In genomic region chr11:46122955-46123354, GRCh38 we compare ENCODE assay signal across 10 cellular contexts. TPM values are rescaled to one million over a fixed set of nuclear protein-coding genes. Genes with fewer than 3 reads are reported as not detected.
DNase-seq lines count a peak whose midpoint lies in the region; ATAC-seq and TF ChIP-seq lines count a peak whose summit lies in the region.
"Had no signal": no experiment of that assay in that cellular context is flagged by ENCODE, and none has a peak within 500 bp of the region (broad histone marks: within the 10 kb centered on the region; RNA-seq: fewer than 3 reads in every experiment).

No MANE protein-coding gene starts in this region.

- no peaks in the 10 kb centered on the region for H3K9me2 ChIP-seq in DOHH2 (replicated peaks; ENCODE audit: control insufficient read depth, low read length)
- H3K9me2 ChIP-seq in Karpas-422 (replicated peaks; ENCODE audit: insufficient read depth, low read length), result no peaks in the 10 kb centered on the region

- H4K20me1 ChIP-seq in DOHH2 (ENCODE audit: control insufficient read depth, insufficient read depth, low read depth, low read length) (no peaks in the 10 kb centered on the region), Karpas-422 (ENCODE audit: insufficient read depth, low read depth, low read length) (no peaks in the 10 kb centered on the region)

- DNase-seq in Karpas-422 (no peak), choroid plexus epithelial cell (ENCODE audit: low read depth) (peak; percentile 47), head of caudate nucleus (no peak)
- no peak for DNase-seq in activated CD4-positive, alpha-beta T cell treated with anti-CD3 and anti-CD28 coated beads for 48 hours
- DNase-seq: foreskin melanocyte, NCI-H524 had no signal

- H3K27ac ChIP-seq in DOHH2 (ENCODE audit: low read depth, low read length) (no peak overlapping the region), Karpas-422 (ENCODE audit: low read length) (peak overlapping the region; percentile 88)

- H2AFZ ChIP-seq in Karpas-422 (ENCODE audit: low read length) (no peak overlapping the region), neuron (ENCODE audit: low read depth, low read length) (no peak overlapping the region)

- H3K9me3 ChIP-seq in DOHH2 (ENCODE audit: control insufficient read depth, insufficient read depth, low read length) (no peaks in the 10 kb centered on the region), Karpas-422 (ENCODE audit: low read length) (no peaks in the 10 kb centered on the region), neuron (ENCODE audit: low read length) (no peaks in the 10 kb centered on the region)

- no peak for TF ChIP-seq CTCF in DOHH2 (IDR thresholded peaks at IDR 0.05; ENCODE audit: low read depth, low read length, poor library complexity, severe bottlenecking)
- no peak for TF ChIP-seq CTCF in choroid plexus epithelial cell (conservative IDR thresholded peaks at IDR 0.05; ENCODE audit: low read depth, low read length)

- H3K79me2 ChIP-seq in DOHH2 (ENCODE audit: control insufficient read depth, low read length) (peaks cover 25% of the 10 kb centered on the region), Karpas-422 (ENCODE audit: low read length) (peaks cover 27% of the 10 kb centered on the region)

- H3K36me3 ChIP-seq in DOHH2 (ENCODE audit: control insufficient read depth, low read length) (no peaks in the 10 kb centered on the region), Karpas-422 (ENCODE audit: insufficient read depth, low read length) (no peaks in the 10 kb centered on the region), neuron (ENCODE audit: insufficient read depth, low read length) (no peaks in the 10 kb centered on the region)

- H3K4me2 ChIP-seq in DOHH2 (ENCODE audit: low read length) (0 out of 2 replicates have a peak overlapping the region, but pooled peaks have one; percentile 23), Karpas-422 (ENCODE audit: low read depth, low read length, poor library complexity, severe bottlenecking) (peak overlapping the region; percentile 99)

- H3K4me3 ChIP-seq in DOHH2 (ENCODE audit: low read length), result no peak overlapping the region
- peak overlapping the region; percentile 96 for H3K4me3 ChIP-seq in Karpas-422 (ENCODE audit: low read length)
- no peak overlapping the region for H3K4me3 ChIP-seq in choroid plexus epithelial cell (ENCODE audit: low read depth, low read length)
- peak overlapping the region; percentile 78 for H3K4me3 ChIP-seq in neuron (ENCODE audit: low read length)

- intact Hi-C loops in head of caudate nucleus (cut with DNase I), result loop anchor here (2.0 kb wide), 1 partner anchor 120 kb away; no protein-coding TSS in a partner anchor

- H3F3A ChIP-seq in DOHH2 (ENCODE audit: control insufficient read depth, insufficient read depth), result peaks cover 23% of the 10 kb centered on the region

- peak overlapping the region; percentile 92 for H3K9ac ChIP-seq in Karpas-422 (ENCODE audit: low read length)

- no peak for ATAC-seq in GM18502 (IDR thresholded peaks at IDR 0.05; ENCODE audit: poor library complexity, unreplicated experiment)
- ATAC-seq in GM21367 (IDR thresholded peaks at IDR 0.05; ENCODE audit: unreplicated experiment), result no peak

- H3K4me1 ChIP-seq in DOHH2 (ENCODE audit: control insufficient read depth, low read length) (peaks cover 19% of the 10 kb centered on the region), Karpas-422 (ENCODE audit: low read length) (peaks cover 39% of the 10 kb centered on the region), neuron (ENCODE audit: insufficient read depth, low read length) (peaks cover 13% of the 10 kb centered on the region)

- H3K27me3 ChIP-seq in DOHH2 (ENCODE audit: control insufficient read depth, low read length) (no peaks in the 10 kb centered on the region), Karpas-422 (ENCODE audit: low read length) (no peaks in the 10 kb centered on the region), neuron (ENCODE audit: insufficient read depth, low read length) (no peaks in the 10 kb centered on the region)

RNA-seq across cellular contexts. Expression of gene PHF21A, which starts 1.7 kb away (rescaled TPM):
- 33.0 and 51.7 TPM in 2 replicates for total RNA-seq in Karpas-422 (2014; rRNA removed; shearing (Covaris generic); ENCODE audit: low replicate concordance)

Comparison
In these comparisons a context has a peak if more than half of its experiments do, and no peak if none do; other contexts are left out.
1. H3K4me3 ChIP-seq: peak in Karpas-422 (single experiment) and neuron (single experiment); none in DOHH2 (single experiment) and choroid plexus epithelial cell (single experiment).